Comparison of ENCODE assay signal across 8 cellular contexts in the genomic region with DNA sequence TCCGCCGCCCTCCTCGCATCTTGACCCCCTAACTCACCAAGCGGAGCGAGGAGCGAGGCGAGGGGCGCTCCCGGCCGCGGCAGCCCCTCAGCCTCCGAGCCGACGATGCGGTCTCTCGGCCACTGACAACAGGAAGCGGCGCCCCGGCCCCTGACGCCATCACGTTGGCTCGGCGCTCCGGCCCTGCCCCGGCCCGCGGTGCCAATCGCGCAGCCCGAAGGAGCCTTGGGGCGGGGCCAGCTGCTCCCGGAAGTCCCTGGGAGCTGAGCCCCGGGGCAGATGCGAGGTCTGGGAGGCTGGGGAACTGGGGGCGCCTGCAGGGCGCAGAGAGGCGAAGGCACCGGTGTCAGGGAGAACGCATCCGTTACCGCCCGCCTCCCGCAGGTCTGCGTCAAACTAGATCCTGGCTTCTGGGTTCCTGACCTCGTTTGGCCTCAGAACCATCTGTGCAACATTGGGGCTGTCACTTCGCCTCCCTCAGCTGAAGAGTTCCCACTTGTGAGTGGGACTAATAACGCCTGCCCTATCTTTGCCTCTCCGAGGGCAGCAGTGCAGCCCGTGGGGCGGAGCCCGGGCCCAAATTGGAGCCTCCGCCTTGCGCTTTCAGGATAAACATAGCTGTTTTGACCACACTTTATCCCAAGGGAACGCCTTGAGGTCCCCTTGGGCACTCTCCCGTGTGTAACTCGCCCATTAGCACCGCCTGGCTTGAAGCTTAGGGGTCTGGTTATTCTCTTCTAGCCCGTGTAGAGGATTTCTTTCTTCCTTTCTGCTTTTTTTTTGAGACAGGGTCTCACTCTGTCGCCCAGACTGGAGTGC. TPM values are rescaled to one million over a fixed set of nuclear protein-coding genes. Genes with fewer than 3 reads are reported as not detected.
DNase-seq lines count a peak whose midpoint lies in the region; ATAC-seq and TF ChIP-seq lines count a peak whose summit lies in the region.
"Not testable (repeated sequence)": the region's sequence is repeated elsewhere in the genome, so short reads cannot be mapped to it uniquely, and the experiment has no call there.

A gene (minus strand): TSS at position 107 of the 819 bp plus-strand sequence. CDS start 8,237 bp downstream, outside the sequence.

- H4K20me1 ChIP-seq in KMS-11 (ENCODE audit: insufficient read depth) = not testable (repeated sequence)

- peak within 1 kb of the TSS; percentile 63; the same call in 1 of the 2 replicates for H3K9ac ChIP-seq in KMS-11

- not testable (repeated sequence) for H3K4me3 ChIP-seq in KMS-11 (IDR thresholded peaks at IDR 0.05; ENCODE audit: insufficient read depth, low read depth, low read length)
- peak within 1 kb of the TSS; percentile 64 to 79 (median 73) for H3K4me3 ChIP-seq in esophagus squamous epithelium
- peak within 1 kb of the TSS; percentile 33 to 59 for H3K4me3 ChIP-seq in muscle layer of duodenum (ENCODE audit: low read depth in 1 of 2, low read length in 2 of 2)

- not testable (repeated sequence) for H3K36me3 ChIP-seq in KMS-11 (ENCODE audit: insufficient read depth); esophagus squamous epithelium; muscle layer of duodenum (ENCODE audit: control insufficient read depth in 1 of 2, insufficient read depth in 2 of 2, low read length in 2 of 2)

- TF ChIP-seq CTCF in KMS-11 (conservative IDR thresholded peaks at IDR 0.05; ENCODE audit: low read depth, low read length); esophagus squamous epithelium (IDR thresholded peaks at IDR 0.05): not testable (repeated sequence)

- peak within 1 kb of the TSS; percentile 72 for H2AFZ ChIP-seq in KMS-11 (ENCODE audit: low read depth)

- peak; percentile 32 for DNase-seq in DMS79 treated with DMSO at 0.1 percent for 48 hours (lab: John Stamatoyannopoulos, UW)
- peak; percentile 74 for DNase-seq in RPMI7951 (ENCODE audit: low read depth)
- peak; percentile 78 for DNase-seq in activated T-helper 1 cell treated with Interleukin-2 at 50 U/mL for 16 hours (ENCODE audit: low read depth)
- DNase-seq in esophagus squamous epithelium (lab: John Stamatoyannopoulos, UW) = peak; percentile 47
- DNase-seq in stimulated activated CD8-positive, alpha-beta memory T cell treated with anti-CD3 and anti-CD28 coated beads, Interleukin-7, amount 100 ng/mL, for 1 hour (ENCODE audit: low read depth in 2 of 2) = peak; percentile 59 to 68

- TF ChIP-seq POLR2A in esophagus squamous epithelium (IDR thresholded peaks at IDR 0.05) = peak in 3 of 4 donors; percentile 85 to 96 (median 92)

- peak within 1 kb of the TSS; percentile 56 for H3K27ac ChIP-seq in KMS-11
- peak within 1 kb of the TSS; percentile 94 to 96 (median 95) for H3K27ac ChIP-seq in esophagus squamous epithelium
- H3K27ac ChIP-seq in muscle layer of duodenum (ENCODE audit: low read length) = peak within 1 kb of the TSS; percentile 56

- peaks cover 14% of the 10 kb centered on the region for H3K79me2 ChIP-seq in KMS-11 (ENCODE audit: insufficient read depth, low read depth)

- H3K27me3 ChIP-seq in KMS-11 (ENCODE audit: insufficient read depth, low read depth); esophagus squamous epithelium; muscle layer of duodenum (ENCODE audit: low read depth, low read length): not testable (repeated sequence)

- intact Hi-C loops in esophagus squamous epithelium (cut with DNase I) = not testable (repeated sequence)

- H3K9me3 ChIP-seq in esophagus squamous epithelium; muscle layer of duodenum (ENCODE audit: control insufficient read depth in 1 of 2, low read length in 2 of 2): not testable (repeated sequence)

- H3K4me2 ChIP-seq in KMS-11 = peak within 1 kb of the TSS; percentile 98

- WGBS in esophagus squamous epithelium, 2 donors = 2 to 3% methylated on average over 6 of the region's 59 CpGs

- ATAC-seq in GM21786 (IDR thresholded peaks at IDR 0.05; ENCODE audit: unreplicated experiment) = peak; percentile 91

- H3K4me1 ChIP-seq in KMS-11 (ENCODE audit: low read depth, poor library complexity, severe bottlenecking) = peaks cover 14% of the 10 kb centered on the region
- peaks cover 21 to 41% (median 23%) of the 10 kb centered on the region in 3 donors for H3K4me1 ChIP-seq in esophagus squamous epithelium
- not testable (repeated sequence) for H3K4me1 ChIP-seq in muscle layer of duodenum (ENCODE audit: control insufficient read depth in 1 of 2, insufficient read depth in 2 of 2, low read length in 2 of 2)

RNA-seq across cellular contexts. Expression of the gene that starts here (rescaled TPM):
- total RNA-seq in RPMI7951 (2014; rRNA removed; shearing (Covaris generic)) = 5.6 and 6.0 TPM in 2 replicates
- total RNA-seq in esophagus squamous epithelium = 100 to 1,000 TPM in 1 of 4 donors, 10 to 100 TPM in 3; 47.7 to 105 (median 81.1) TPM
